In the genomic region with DNA sequence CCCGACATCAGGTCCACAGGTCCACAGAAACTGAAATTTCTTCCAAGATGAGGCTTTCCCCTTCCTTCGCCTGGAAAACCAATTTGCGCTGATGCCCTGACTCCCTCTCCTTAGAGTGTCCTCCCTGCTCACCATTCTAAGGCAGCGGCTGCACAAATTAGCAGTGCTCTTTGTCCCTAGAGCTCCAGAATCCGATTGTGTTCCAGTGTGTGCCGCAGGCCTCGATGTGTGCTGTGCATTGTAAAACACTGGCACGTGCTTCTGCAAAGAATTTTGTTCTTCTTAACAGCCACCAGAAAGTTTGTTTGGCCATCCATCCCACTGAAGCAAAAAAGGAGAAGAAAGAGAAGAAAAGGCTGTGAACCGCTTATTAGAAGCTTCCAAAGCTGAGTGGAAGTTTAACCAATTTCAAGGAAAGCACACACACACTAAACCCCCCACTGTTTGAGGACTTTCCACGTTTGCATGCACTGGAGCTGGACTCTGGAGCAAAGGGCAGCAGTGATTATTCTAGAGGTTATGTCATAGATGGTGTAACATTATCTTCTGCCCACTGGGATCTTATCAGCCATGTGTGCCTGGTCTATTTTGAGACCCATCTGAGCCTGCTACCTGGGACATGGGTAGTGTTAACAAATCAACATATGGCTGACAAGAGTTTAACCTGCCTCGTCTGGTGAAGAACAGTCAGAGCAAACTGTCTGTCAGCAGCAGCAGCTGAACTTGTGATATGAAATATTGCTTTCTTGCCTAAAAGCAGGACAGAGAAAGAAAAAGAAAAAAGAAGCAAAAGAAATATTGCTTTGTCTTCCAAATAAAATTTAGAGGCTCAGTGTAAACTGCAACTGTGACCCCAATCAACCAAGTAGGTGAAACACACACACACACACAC, we compare ENCODE assay signal across 9 cellular contexts.
DNase-seq lines count a peak whose midpoint lies in the region; ATAC-seq, FAIRE-seq and TF ChIP-seq lines count a peak whose summit lies in the region.
"Had no signal": no experiment of that assay in that cellular context is flagged by ENCODE, and none has a peak within 500 bp of the region (broad histone marks: within the 10 kb centered on the region; RNA-seq: fewer than 3 reads in every experiment).

No MANE protein-coding gene starts in this region.

- CTCF ChIA-PET in HEK293 (lab: Yijun Ruan, JAX) (no interaction called here), activated B cell treated with CpG ODN at 0.5 μM for 24 hours (lab: Charles Lee) (no interaction called here)

- intact Hi-C loops in activated B cell treated with CpG ODN at 0.5 μM for 24 hours (cut with micrococcal nuclease), result no loop called here
- intact Hi-C loops in kidney (cut with DNase I), result no loop called here
- intact Hi-C loops in gastrocnemius medialis (cut with DNase I; ENCODE audit: low total_unique reads), result loop anchor here (5.0 kb wide), 2 partner anchors 46 to 311 kb away; no protein-coding TSS in a partner anchor

- H3K27ac ChIP-seq in HEK293 (ENCODE audit: extremely low read depth, low read depth, low read length) (no peak overlapping the region), kidney (ENCODE audit: low read depth in 2 of 2, low read length in 2 of 2) (peak overlapping the region; percentile 7 to 52), gastrocnemius medialis (peak overlapping the region; percentile 75 to 88 (median 84))

- H3K36me3 Mint-ChIP-seq in activated B cell treated with CpG ODN at 0.5 μM for 24 hours (ENCODE audit: low read depth), result no peaks in the 10 kb centered on the region
- H3K36me3 Mint-ChIP-seq: activated CD8-positive, alpha-beta memory T cell treated with anti-CD3 and anti-CD28 coated beads, Interleukin-2, amount 10 ng/mL, durations not matched to agents 7 days and 5 days had no signal

- POLR2A ChIA-PET in HEK293 (lab: Yijun Ruan, JAX) (no interaction called here), activated B cell treated with CpG ODN at 0.5 μM for 24 hours (lab: Charles Lee) (interaction anchor here (0.9 to 2.6 kb wide), 2 partner anchors 9 to 31 kb away, joined by 4 to 12 read pairs; no protein-coding TSS in a partner anchor)

- no peaks in the 10 kb centered on the region for H3K27me3 Mint-ChIP-seq in activated B cell treated with CpG ODN at 0.5 μM for 24 hours

- TF ChIP-seq CTCF in HEK293 (tag by site-specific recombination; IDR thresholded peaks at IDR 0.05) (no peak), activated B cell treated with CpG ODN at 0.5 μM for 24 hours (IDR thresholded peaks at IDR 0.05) (no peak), kidney (IDR thresholded peaks at IDR 0.05; ENCODE audit: borderline replicate concordance, extremely low read depth, insufficient read depth) (no peak), gastrocnemius medialis (IDR thresholded peaks at IDR 0.05 in 4 of 5, conservative IDR thresholded peaks at IDR 0.05 in 1 of 5) (no peak), GM20000 (IDR thresholded peaks at IDR 0.05; ENCODE audit: extremely low read depth, missing control alignments) (no peak)

- no peaks in the 10 kb centered on the region for H3K9me3 Mint-ChIP-seq in activated B cell treated with CpG ODN at 0.5 μM for 24 hours

- DNase-seq in activated B cell treated with CpG ODN at 0.5 μM for 24 hours (no peak), kidney (no peak), gastrocnemius medialis (peak; percentile 27 to 45), NCI-H510A treated with DMSO at 0.1 percent for 48 hours (lab: John Stamatoyannopoulos, UW) (no peak), GM20000 (ENCODE audit: low spot score) (no peak), NCI-H446 (lab: John Stamatoyannopoulos, UW) (no peak), hepatic stellate cell (ENCODE audit: low spot score) (no peak)
- DNase-seq: activated CD8-positive, alpha-beta memory T cell treated with anti-CD3 and anti-CD28 coated beads, Interleukin-2, amount 10 ng/mL, durations not matched to agents 7 days and 5 days had no signal

- H3K4me3 ChIP-seq in HEK293 (ENCODE audit: low read depth, low read length) (no peak overlapping the region), kidney (ENCODE audit: low read length in 2 of 2) (peak overlapping the region in 1 of 2 donors; percentile 30), gastrocnemius medialis (no peak overlapping the region)

- no peak overlapping the region for H3K4me3 Mint-ChIP-seq in activated B cell treated with CpG ODN at 0.5 μM for 24 hours
- H3K4me3 Mint-ChIP-seq: activated CD8-positive, alpha-beta memory T cell treated with anti-CD3 and anti-CD28 coated beads, Interleukin-2, amount 10 ng/mL, durations not matched to agents 7 days and 5 days had no signal

- H3K27me3 ChIP-seq in gastrocnemius medialis, result no peaks in the 10 kb centered on the region

- H3K9ac ChIP-seq in kidney (ENCODE audit: low read length in 2 of 2), result no peak overlapping the region

- peaks cover 7% of the 10 kb centered on the region; the same call in 1 of the 2 replicates for H3K4me1 ChIP-seq in HEK293 (ENCODE audit: control insufficient read depth, insufficient read depth, low read length)
- peaks cover 0 to 11% of the 10 kb centered on the region in 2 donors for H3K4me1 ChIP-seq in kidney (ENCODE audit: control insufficient read depth in 1 of 2, insufficient read depth in 1 of 2, low read depth in 1 of 2, low read length in 2 of 2)
- H3K4me1 ChIP-seq in gastrocnemius medialis, result peaks cover 17 to 19% of the 10 kb centered on the region in 2 donors

- no peak for FAIRE-seq in kidney (lab: Jason Lieb, UNC)

- in situ Hi-C loops in gastrocnemius medialis (cut with MboI; ENCODE audit: low sequenced_read_pairs in 4 of 4), result loop anchor here in 1 of 4 donors (10.0 kb wide), 1 partner anchor 118 kb away; no protein-coding TSS in a partner anchor

- ATAC-seq in activated B cell treated with CpG ODN at 0.5 μM for 24 hours (ENCODE audit: low read depth) (no peak), gastrocnemius medialis (peak; percentile 77 to 85)
- ATAC-seq: activated CD8-positive, alpha-beta memory T cell treated with anti-CD3 and anti-CD28 coated beads, Interleukin-2, amount 10 ng/mL, durations not matched to agents 7 days and 5 days had no signal

- peak in 1 of 2 donors; percentile 9 for TF ChIP-seq POLR2A in gastrocnemius medialis (IDR thresholded peaks at IDR 0.05)

- H3K36me3 ChIP-seq in HEK293 (ENCODE audit: control insufficient read depth in 2 of 2, insufficient read depth in 1 of 2, low read length in 2 of 2) (no peaks in the 10 kb centered on the region), kidney (ENCODE audit: control insufficient read depth in 1 of 2, insufficient read depth in 2 of 2, low read length in 2 of 2) (no peaks in the 10 kb centered on the region), gastrocnemius medialis (no peaks in the 10 kb centered on the region)

- H3K9me3 ChIP-seq in HEK293 (ENCODE audit: control insufficient read depth, insufficient read depth, low read depth, low read length), result no peaks in the 10 kb centered on the region
- no peaks in the 10 kb centered on the region for H3K9me3 ChIP-seq in kidney (ENCODE audit: control insufficient read depth in 1 of 2, low read length in 2 of 2)
- H3K9me3 ChIP-seq in gastrocnemius medialis, result no peaks in the 10 kb centered on the region

- peak overlapping the region; percentile 5 for H3K27ac Mint-ChIP-seq in activated B cell treated with CpG ODN at 0.5 μM for 24 hours
- H3K27ac Mint-ChIP-seq: activated CD8-positive, alpha-beta memory T cell treated with anti-CD3 and anti-CD28 coated beads, Interleukin-2, amount 10 ng/mL, durations not matched to agents 7 days and 5 days had no signal

- H3K4me1 Mint-ChIP-seq in activated B cell treated with CpG ODN at 0.5 μM for 24 hours, result peaks cover 36% of the 10 kb centered on the region

TF ChIP-seq in HEK293, 187 proteins besides CTCF, POLR2A, EP300 and RAD21:
- TF ChIP-seq RBAK (tag by site-specific recombination; IDR thresholded peaks at IDR 0.05) (no peak), TCF7L2 (IDR thresholded peaks at IDR 0.05; ENCODE audit: borderline replicate concordance, low read depth, low read length) (no peak), ZIC2 (tag by site-specific recombination; IDR thresholded peaks at IDR 0.05) (peak; percentile 49), TRIM28 (IDR thresholded peaks at IDR 0.05; ENCODE audit: borderline replicate concordance, low read length) (peak; percentile 57; the same call in 1 of the 2 replicates), ZNF560 (tag by site-specific recombination; IDR thresholded peaks at IDR 0.05; ENCODE audit: borderline replicate concordance) (no peak), ZNF629 (tag by site-specific recombination; IDR thresholded peaks at IDR 0.05) (0 out of 2 replicates have a peak, but pooled peaks have one; percentile 21)
- TF ChIP-seq, protein P1, sequence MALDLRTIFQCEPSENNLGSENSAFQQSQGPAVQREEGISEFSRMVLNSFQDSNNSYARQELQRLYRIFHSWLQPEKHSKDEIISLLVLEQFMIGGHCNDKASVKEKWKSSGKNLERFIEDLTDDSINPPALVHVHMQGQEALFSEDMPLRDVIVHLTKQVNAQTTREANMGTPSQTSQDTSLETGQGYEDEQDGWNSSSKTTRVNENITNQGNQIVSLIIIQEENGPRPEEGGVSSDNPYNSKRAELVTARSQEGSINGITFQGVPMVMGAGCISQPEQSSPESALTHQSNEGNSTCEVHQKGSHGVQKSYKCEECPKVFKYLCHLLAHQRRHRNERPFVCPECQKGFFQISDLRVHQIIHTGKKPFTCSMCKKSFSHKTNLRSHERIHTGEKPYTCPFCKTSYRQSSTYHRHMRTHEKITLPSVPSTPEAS (tag by site-specific recombination; IDR thresholded peaks at IDR 0.05), result peak; percentile 65

Comparison
In these comparisons a context has a peak if more than half of its experiments do, and no peak if none do; other contexts are left out.
1. DNase-seq: peak in gastrocnemius medialis (2 of 2); none in activated B cell treated with CpG ODN at 0.5 μM for 24 hours (single experiment), kidney (single experiment), NCI-H510A treated with DMSO at 0.1 percent for 48 hours (single experiment), GM20000 (single experiment), NCI-H446 (0 of 2) and hepatic stellate cell (single experiment).